Comparison of ENCODE assay signal across 22 cellular contexts in genomic region chr15:77426871-77427270, GRCh38. TPM values are rescaled to one million over a fixed set of nuclear protein-coding genes. Genes with fewer than 3 reads are reported as not detected.
DNase-seq lines count a peak whose midpoint lies in the region; ATAC-seq and TF ChIP-seq lines count a peak whose summit lies in the region.
"Had no signal": no experiment of that assay in that cellular context is flagged by ENCODE, and none has a peak within 500 bp of the region (broad histone marks: within the 10 kb centered on the region; RNA-seq: fewer than 3 reads in every experiment).

No MANE protein-coding gene starts in this region.

- peak overlapping the region; percentile 38 for H3K4me3 Mint-ChIP-seq in activated naive CD8-positive, alpha-beta T cell treated with anti-CD3 and anti-CD28 coated beads, Interleukin-2, amount 10 ng/mL, durations not matched to agents 7 days and 5 days
- H3K4me3 Mint-ChIP-seq in activated naive CD8-positive, alpha-beta T cell treated with anti-CD3 and anti-CD28 coated beads for 36 hours: no peak overlapping the region

- H3K9me3 ChIP-seq in OCI-LY7 (ENCODE audit: low read length): no peaks in the 10 kb centered on the region
- H3K9me3 ChIP-seq: BLaER1 had no signal

- H3K36me3 ChIP-seq in OCI-LY7 (ENCODE audit: insufficient read depth, low read length): 0 out of 2 replicates have a peak, but pooled peaks cover 3% of the 10 kb centered on the region
- H3K36me3 ChIP-seq: BLaER1 had no signal

- H3K79me2 ChIP-seq in OCI-LY7 (ENCODE audit: insufficient read depth, low read depth, low read length): peaks cover 86% of the 10 kb centered on the region

- CTCF ChIA-PET in OCI-LY7 (lab: Charles Lee; ENCODE audit: unreplicated experiment): no interaction called here

- peaks cover 29% of the 10 kb centered on the region for H3K4me1 ChIP-seq in OCI-LY7 (ENCODE audit: insufficient read depth, low read length, poor library complexity, severe bottlenecking)

- H3K4me3 ChIP-seq in OCI-LY7 (ENCODE audit: low read depth, low read length, poor library complexity, severe bottlenecking): no peak overlapping the region
- H3K4me3 ChIP-seq: BLaER1, skin epidermis had no signal

- no peaks in the 10 kb centered on the region for H3K9me2 ChIP-seq in OCI-LY7 (ENCODE audit: insufficient read depth, low read length)

- no TSS peak for BruUV-seq in OCI-LY7 (replicated peaks; lab: Mats Ljungman, UMichigan)

- peaks cover 42% of the 10 kb centered on the region for H3K4me1 Mint-ChIP-seq in activated naive CD8-positive, alpha-beta T cell treated with anti-CD3 and anti-CD28 coated beads, Interleukin-2, amount 10 ng/mL, durations not matched to agents 7 days and 5 days
- H3K4me1 Mint-ChIP-seq in activated naive CD8-positive, alpha-beta T cell treated with anti-CD3 and anti-CD28 coated beads for 36 hours: peaks cover 54% of the 10 kb centered on the region

- TF ChIP-seq CTCF in OCI-LY7 (conservative IDR thresholded peaks at IDR 0.05; ENCODE audit: low read length): no peak

- peaks cover 31% of the 10 kb centered on the region for H4K20me1 ChIP-seq in OCI-LY7 (ENCODE audit: insufficient read depth, low read length)

- no peak overlapping the region for H3K27ac ChIP-seq in OCI-LY7 (ENCODE audit: low read depth, low read length, poor library complexity, severe bottlenecking)
- H3K27ac ChIP-seq: BLaER1, RWPE1, skin epidermis had no signal

- H3K4me2 ChIP-seq in OCI-LY7 (ENCODE audit: low read length): peak overlapping the region; percentile 21; the same call in 1 of the 2 replicates
- H3K4me2 ChIP-seq: BLaER1 had no signal

- H3K36me3 Mint-ChIP-seq in activated naive CD8-positive, alpha-beta T cell treated with anti-CD3 and anti-CD28 coated beads, Interleukin-2, amount 10 ng/mL, durations not matched to agents 7 days and 5 days: peaks cover 5% of the 10 kb centered on the region
- peaks cover 12% of the 10 kb centered on the region for H3K36me3 Mint-ChIP-seq in activated naive CD8-positive, alpha-beta T cell treated with anti-CD3 and anti-CD28 coated beads for 36 hours

- DNase-seq in activated naive CD8-positive, alpha-beta T cell treated with anti-CD3 and anti-CD28 coated beads, Interleukin-2, amount 10 ng/mL, durations not matched to agents 7 days and 5 days: no peak
- DNase-seq in activated naive CD8-positive, alpha-beta T cell treated with anti-CD3 and anti-CD28 coated beads for 36 hours: no peak
- no peak for DNase-seq in OCI-LY7 (ENCODE audit: low spot score)
- DNase-seq in left kidney (ENCODE audit: low read depth, low spot score): peak; percentile 75
- no peak for DNase-seq in NCI-H1694 (lab: John Stamatoyannopoulos, UW)
- DNase-seq in islet precursor cell: no peak
- no peak for DNase-seq in NCI-H1105 treated with DMSO at 0.1 percent for 48 hours (lab: John Stamatoyannopoulos, UW)
- DNase-seq: ACHN; activated CD8-positive, alpha-beta memory T cell treated with anti-CD3 and anti-CD28 coated beads for 24 hours; activated naive CD4-positive, alpha-beta T cell treated with anti-CD3 and anti-CD28 coated beads, Interleukin-2, amount 50 U/mL, for 16 hours; activated T-cell treated with anti-CD3 and anti-CD28 coated beads, Interleukin-2, amount 50 U/mL, for 48 hours; IMR-90; kidney; NCI-H1092 treated with DMSO at 0.1 percent for 48 hours; NCI-H2029; NCI-H2227 treated with DMSO at 0.1 percent for 48 hours; nucleus accumbens; stimulated activated CD4-positive, alpha-beta T cell treated with anti-CD3 and anti-CD28 coated beads, Interleukin-1b, Interleukin-23, amount 100 ng/mL, for 48 hours; T1000 had no signal

- POLR2A ChIA-PET in activated naive CD8-positive, alpha-beta T cell treated with anti-CD3 and anti-CD28 coated beads, Interleukin-2, amount 10 ng/mL, durations not matched to agents 7 days and 5 days (lab: Charles Lee): no interaction called here
- POLR2A ChIA-PET in OCI-LY7 (lab: Charles Lee): interaction anchor here (1.1 to 1.4 kb wide), 2 partner anchors 10 to 15 kb away, joined by 3 read pairs; no protein-coding TSS in a partner anchor

- intact Hi-C loops in OCI-LY7 (cut with micrococcal nuclease; ENCODE audit: unreplicated experiment): no loop called here

- ATAC-seq in activated naive CD8-positive, alpha-beta T cell treated with anti-CD3 and anti-CD28 coated beads, Interleukin-2, amount 10 ng/mL, durations not matched to agents 7 days and 5 days (ENCODE audit: low read depth): peak; percentile 47

- no peaks in the 10 kb centered on the region for H3K27me3 Mint-ChIP-seq in activated naive CD8-positive, alpha-beta T cell treated with anti-CD3 and anti-CD28 coated beads, Interleukin-2, amount 10 ng/mL, durations not matched to agents 7 days and 5 days
- no peaks in the 10 kb centered on the region for H3K27me3 Mint-ChIP-seq in activated naive CD8-positive, alpha-beta T cell treated with anti-CD3 and anti-CD28 coated beads for 36 hours

- peak overlapping the region; percentile 8 for H3K27ac Mint-ChIP-seq in activated naive CD8-positive, alpha-beta T cell treated with anti-CD3 and anti-CD28 coated beads, Interleukin-2, amount 10 ng/mL, durations not matched to agents 7 days and 5 days
- H3K27ac Mint-ChIP-seq in activated naive CD8-positive, alpha-beta T cell treated with anti-CD3 and anti-CD28 coated beads for 36 hours: no peak overlapping the region

- no peak overlapping the region for H2AFZ ChIP-seq in OCI-LY7 (ENCODE audit: low read length)

- H3K9me3 Mint-ChIP-seq in activated naive CD8-positive, alpha-beta T cell treated with anti-CD3 and anti-CD28 coated beads, Interleukin-2, amount 10 ng/mL, durations not matched to agents 7 days and 5 days: no peaks in the 10 kb centered on the region
- no peaks in the 10 kb centered on the region for H3K9me3 Mint-ChIP-seq in activated naive CD8-positive, alpha-beta T cell treated with anti-CD3 and anti-CD28 coated beads for 36 hours

RNA-seq across cellular contexts. Expression of gene HMG20A, which starts 6.2 kb away (rescaled TPM):
- 10 to 100 TPM; 62.4 to 65.0 TPM for total RNA-seq in activated naive CD8-positive, alpha-beta T cell treated with anti-CD3 and anti-CD28 coated beads, Interleukin-2, amount 10 ng/mL, durations not matched to agents 7 days and 5 days
- total RNA-seq in activated naive CD8-positive, alpha-beta T cell treated with anti-CD3 and anti-CD28 coated beads for 36 hours: 10 to 100 TPM; 41.2 to 47.1 TPM
- total RNA-seq in OCI-LY7 (2014; rRNA removed; shearing (Covaris generic)): 29.1 and 34.1 TPM in 2 replicates
- total RNA-seq in OCI-LY7 (2022): 49.9 and 55.6 TPM in 2 replicates

RNA-seq across cellular contexts. Expression of gene PEAK1, which starts 7.0 kb away (rescaled TPM):
- 10 to 100 TPM; 34.0 to 38.1 TPM for total RNA-seq in activated naive CD8-positive, alpha-beta T cell treated with anti-CD3 and anti-CD28 coated beads, Interleukin-2, amount 10 ng/mL, durations not matched to agents 7 days and 5 days
- total RNA-seq in activated naive CD8-positive, alpha-beta T cell treated with anti-CD3 and anti-CD28 coated beads for 36 hours: 10 to 100 TPM; 33.2 to 33.5 TPM
- 6.0 and 8.9 TPM in 2 replicates for total RNA-seq in OCI-LY7 (2014; rRNA removed; shearing (Covaris generic))
- total RNA-seq in OCI-LY7 (2022): 10.8 and 12.6 TPM in 2 replicates
